10 cellular contexts compared by ENCODE assay signal in the genomic region with DNA sequence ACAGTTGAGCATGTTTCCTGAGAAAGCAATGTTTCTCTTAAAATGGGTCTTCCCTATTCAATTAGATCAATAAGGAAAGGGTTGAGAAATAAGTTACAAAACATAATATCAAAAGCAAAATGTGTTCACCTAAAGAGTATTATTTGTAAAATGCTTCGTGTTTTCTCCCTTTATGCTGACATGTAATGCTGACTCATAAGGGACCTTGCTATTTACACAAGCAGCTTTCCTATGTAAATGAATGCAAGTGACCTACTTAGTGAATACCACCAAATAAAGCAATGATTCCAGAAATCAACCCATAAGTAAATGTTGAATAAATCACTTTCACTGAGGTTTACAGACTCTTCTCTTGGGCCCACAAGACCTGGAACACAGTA.
A peak's percentile ranks its signal among the peaks of the same experiment; 100 is the strongest.
DNase-seq lines count a peak whose midpoint lies in the region; ATAC-seq, FAIRE-seq and TF ChIP-seq lines count a peak whose summit lies in the region.
"Had no signal": no experiment of that assay in that cellular context is flagged by ENCODE, and none has a peak within 500 bp of the region (broad histone marks: within the 10 kb centered on the region; RNA-seq: fewer than 3 reads in every experiment).

No MANE protein-coding gene starts in this region.

- no peaks in the 10 kb centered on the region for H3K27me3 Mint-ChIP-seq in Caco-2 (ENCODE audit: insufficient read depth, unreplicated experiment)

- intact Hi-C loops in Caco-2 (cut with micrococcal nuclease; ENCODE audit: unreplicated experiment): loop anchor here (2.0 to 5.0 kb wide), 2 partner anchors 65 to 90 kb away; no protein-coding TSS in a partner anchor

- peak; percentile 62 for ATAC-seq in GM21526 (IDR thresholded peaks at IDR 0.05; ENCODE audit: low FRiP score, unreplicated experiment)
- ATAC-seq in activated CD4-positive, CD25-positive, alpha-beta regulatory T cell treated with anti-CD3 and anti-CD28 coated beads, Interleukin-2, amount 50 U/mL, for 24 hours: no peak
- ATAC-seq: Panc1 had no signal

- no peaks in the 10 kb centered on the region for H3K27me3 ChIP-seq in Caco-2 (replicated peaks; ENCODE audit: control insufficient read depth, insufficient read depth, low read length)

- CTCF ChIA-PET in Caco-2 (lab: Charles Lee): no interaction called here

- H3K4me1 ChIP-seq in Caco-2: peaks cover 37% of the 10 kb centered on the region

- no peak for FAIRE-seq in HTR-8/SVneo (lab: Jason Lieb, UNC)
- FAIRE-seq: G401.6 had no signal

- BruUV-seq in Caco-2 (replicated peaks; lab: Mats Ljungman, UMichigan): no TSS peak

- H3K9me3 Mint-ChIP-seq in Caco-2 (ENCODE audit: unreplicated experiment): no peaks in the 10 kb centered on the region

- no peak for TF ChIP-seq CTCF in Caco-2 (IDR thresholded peaks at IDR 0.05; ENCODE audit: insufficient read depth in 1 of 2, low read depth in 1 of 2, low read length in 1 of 2, severe bottlenecking in 1 of 2, unreplicated experiment in 1 of 2)
- TF ChIP-seq CTCF in fibroblast of mammary gland (conservative IDR thresholded peaks at IDR 0.05; ENCODE audit: control insufficient read depth, insufficient read depth, low read depth, low read length): no peak

- DNase-seq in Caco-2: peak in 1 of 2 experiments; percentile 6
- DNase-seq in HTR-8/SVneo (ENCODE audit: insufficient read length, low spot score): peak; percentile 7
- DNase-seq in fibroblast of mammary gland (ENCODE audit: low read depth): peak; percentile 82
- no peak for DNase-seq in OCI-M2 (lab: John Stamatoyannopoulos, UW; ENCODE audit: unreplicated experiment)
- no peak for DNase-seq in DMS153 treated with DMSO at 0.1 percent for 48 hours (lab: John Stamatoyannopoulos, UW; ENCODE audit: unreplicated experiment)
- DNase-seq in COLO829 (ENCODE audit: low spot score): no peak

- H3K4me3 Mint-ChIP-seq in Caco-2 (ENCODE audit: unreplicated experiment): no peak overlapping the region

- peak overlapping the region; percentile 49 for H3K27ac Mint-ChIP-seq in Caco-2 (ENCODE audit: unreplicated experiment)

- H3K4me1 Mint-ChIP-seq in Caco-2 (ENCODE audit: low read depth, unreplicated experiment): peaks cover 9% of the 10 kb centered on the region

- H3K36me3 ChIP-seq in Caco-2 (ENCODE audit: control insufficient read depth, insufficient read depth, low read length): no peaks in the 10 kb centered on the region

- H3K9me3 ChIP-seq in Caco-2: no peaks in the 10 kb centered on the region

- H3K4me3 ChIP-seq in Caco-2 (ENCODE audit: low read depth, low read length): no peak overlapping the region
- H3K4me3 ChIP-seq in fibroblast of mammary gland (ENCODE audit: control insufficient read depth, low read depth, low read length): no peak overlapping the region

- H3K36me3 Mint-ChIP-seq in Caco-2 (ENCODE audit: insufficient read depth, unreplicated experiment): no peaks in the 10 kb centered on the region

- POLR2A ChIA-PET in Caco-2 (lab: Charles Lee): no interaction called here

Comparison
In these comparisons a context has a peak if more than half of its experiments do, and no peak if none do; other contexts are left out.
1. DNase-seq: peak in HTR-8/SVneo (single experiment) and fibroblast of mammary gland (single experiment); none in OCI-M2 (single experiment), DMS153 treated with DMSO at 0.1 percent for 48 hours (single experiment) and COLO829 (single experiment).